In genomic region chr6:90350689-90351554, GRCh38 we compare ENCODE assay signal across 9 cellular contexts. TPM values are rescaled to one million over a fixed set of nuclear protein-coding genes. Genes with fewer than 3 reads are reported as not detected.
DNase-seq lines count a peak whose midpoint lies in the region; ATAC-seq and TF ChIP-seq lines count a peak whose summit lies in the region.
"Had no signal": no experiment of that assay in that cellular context is flagged by ENCODE, and none has a peak within 500 bp of the region (broad histone marks: within the 10 kb centered on the region; RNA-seq: fewer than 3 reads in every experiment).

No MANE protein-coding gene starts in this region.

- H3K36me3 ChIP-seq in upper lobe of right lung: no peaks in the 10 kb centered on the region

- H3K4me3 ChIP-seq in upper lobe of right lung: no peak overlapping the region
- H3K4me3 ChIP-seq: testis had no signal

- H3K9me3 Mint-ChIP-seq in immature natural killer cell: no peaks in the 10 kb centered on the region

- H3K27me3 ChIP-seq in upper lobe of right lung: no peaks in the 10 kb centered on the region
- H3K27me3 ChIP-seq: testis had no signal

- H3K27ac ChIP-seq in upper lobe of right lung: no peak overlapping the region
- H3K27ac ChIP-seq: testis had no signal

- intact Hi-C loops in upper lobe of right lung (cut with DNase I): no loop called here

- TF ChIP-seq CTCF in upper lobe of right lung (IDR thresholded peaks at IDR 0.05): no peak

- H3K9me3 ChIP-seq in upper lobe of right lung: no peaks in the 10 kb centered on the region
- H3K9me3 ChIP-seq: testis had no signal

- H3K4me1 ChIP-seq in upper lobe of right lung: no peaks in the 10 kb centered on the region
- H3K4me1 ChIP-seq: testis had no signal

- peak; percentile 25 for DNase-seq in stimulated activated CD8-positive, alpha-beta memory T cell treated with anti-CD3 and anti-CD28 coated beads, Interleukin-12 subunit alpha, Interleukin-12 subunit beta, amount 100 ng/mL, for 4 hours (ENCODE audit: low read depth)
- no peak for DNase-seq in stimulated activated CD8-positive, alpha-beta memory T cell treated with anti-CD3 and anti-CD28 coated beads, Interleukin-4, amount 100 ng/mL, for 48 hours
- peak; percentile 19 for DNase-seq in activated CD4-positive, alpha-beta T cell treated with anti-CD3 and anti-CD28 coated beads, Interleukin-2, amount 50 U/mL, for 1 hour
- peak; percentile 23 to 47 (median 29) for DNase-seq in immature natural killer cell
- DNase-seq in upper lobe of right lung: no peak
- no peak for DNase-seq in putamen (ENCODE audit: low spot score)
- DNase-seq: testis had no signal

- H3K4me1 Mint-ChIP-seq in immature natural killer cell: peaks cover 6 to 14% of the 10 kb centered on the region in 2 donors

- H3K27ac Mint-ChIP-seq in immature natural killer cell: peak overlapping the region in 5 of 6 donors; percentile 1 to 73 (median 5)

- peak; percentile 90 for ATAC-seq in upper lobe of right lung
- ATAC-seq in GM19397 (IDR thresholded peaks at IDR 0.05; ENCODE audit: unreplicated experiment): no peak
- no peak for ATAC-seq in GM18498 (IDR thresholded peaks at IDR 0.05; ENCODE audit: unreplicated experiment)

- H3K27me3 Mint-ChIP-seq in immature natural killer cell (ENCODE audit: low read depth in 3 of 3): peaks cover 0 to 7% (median 4%) of the 10 kb centered on the region in 3 donors

- H3K36me3 Mint-ChIP-seq in immature natural killer cell: no peaks in the 10 kb centered on the region

- no peak overlapping the region for H3K4me3 Mint-ChIP-seq in immature natural killer cell

RNA-seq across cellular contexts. Expression of gene BACH2, which starts 54.3 kb away (rescaled TPM):
- 1 to 10 TPM; 2.3 to 8.1 (median 8.0) TPM for polyA plus RNA-seq in immature natural killer cell
- 4.9 TPM for total RNA-seq in upper lobe of right lung

Comparison
In these comparisons a context has a peak if more than half of its experiments do, and no peak if none do; other contexts are left out.
1. DNase-seq: peak in stimulated activated CD8-positive, alpha-beta memory T cell treated with anti-CD3 and anti-CD28 coated beads, Interleukin-12 subunit alpha, Interleukin-12 subunit beta, amount 100 ng/mL, for 4 hours (single experiment), activated CD4-positive, alpha-beta T cell treated with anti-CD3 and anti-CD28 coated beads, Interleukin-2, amount 50 U/mL, for 1 hour (single experiment) and immature natural killer cell (3 of 3); none in stimulated activated CD8-positive, alpha-beta memory T cell treated with anti-CD3 and anti-CD28 coated beads, Interleukin-4, amount 100 ng/mL, for 48 hours (single experiment), upper lobe of right lung (single experiment) and putamen (single experiment).